ENCODE assay signal across 1 cellular context in genomic region chr3:141083831-141084624, GRCh38.
TF ChIP-seq lines count a peak whose summit lies in the region.

No MANE protein-coding gene starts in this region.

TF ChIP-seq in K562, 482 proteins besides CTCF, POLR2A, EP300 and RAD21:
- no peak for TF ChIP-seq REST (CRISPR knock-in tag; IDR thresholded peaks at IDR 0.05; ENCODE audit: low read depth)
- peak; percentile 22; the same call in 1 of the 2 replicates for TF ChIP-seq PKNOX1 (IDR thresholded peaks at IDR 0.05)
